ENCODE assay signal across 8 cellular contexts in the genomic region with DNA sequence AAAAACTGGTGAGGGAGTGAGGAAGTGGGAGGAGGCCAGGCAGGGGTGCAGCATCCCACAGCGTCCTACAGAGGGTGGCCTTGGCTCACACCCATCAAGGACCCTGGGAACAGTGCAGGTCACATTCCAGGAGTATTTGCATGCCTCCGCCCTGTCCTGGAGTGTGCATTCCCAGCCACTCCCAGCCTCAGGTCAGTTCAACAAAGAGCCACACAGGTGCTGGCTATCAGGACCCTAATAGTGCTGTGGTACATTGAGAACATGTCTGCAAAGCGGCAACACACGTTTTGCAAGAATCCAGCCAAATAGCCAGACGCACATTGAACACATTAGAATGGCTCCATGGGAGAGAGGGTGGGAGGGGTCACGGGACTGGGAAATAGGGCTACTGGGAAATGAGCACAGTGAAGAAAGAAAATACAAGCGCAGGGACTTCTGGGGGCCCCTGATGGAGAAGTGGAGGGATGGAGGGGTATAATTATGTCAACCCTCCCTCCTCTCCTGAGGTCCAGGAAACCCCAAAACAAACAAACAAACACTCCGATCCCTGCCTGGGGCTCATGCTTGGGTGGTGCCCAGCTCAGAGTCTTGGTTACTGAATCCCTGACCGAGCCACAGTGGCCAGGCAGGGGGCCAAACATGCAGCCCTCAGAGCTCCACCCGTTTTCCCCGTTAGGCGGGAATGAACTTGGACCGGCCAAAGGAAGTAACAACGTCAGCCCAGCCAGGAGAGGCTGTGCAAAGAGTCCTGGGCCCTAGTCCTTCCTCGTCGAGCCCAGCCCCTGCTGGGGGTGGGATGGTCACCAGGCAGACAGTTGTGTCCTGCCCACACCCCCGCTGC. TPM values are rescaled to one million over a fixed set of nuclear protein-coding genes. Genes with fewer than 3 reads are reported as not detected.
DNase-seq lines count a peak whose midpoint lies in the region; TF ChIP-seq lines count a peak whose summit lies in the region.

No MANE protein-coding gene starts in this region.

- TF ChIP-seq CTCF in coronary artery (IDR thresholded peaks at IDR 0.05) (no peak), liver (IDR thresholded peaks at IDR 0.05; ENCODE audit: low read depth, low read length, missing input control) (no peak), tibial artery (IDR thresholded peaks at IDR 0.05) (no peak)

- H3K36me3 ChIP-seq in liver (ENCODE audit: control insufficient read depth in 4 of 4, insufficient read depth in 3 of 4, low read depth in 1 of 4, low read length in 3 of 4) = no peaks in the 10 kb centered on the region
- no peaks in the 10 kb centered on the region for H3K36me3 ChIP-seq in tibial artery

- H3K9me3 Mint-ChIP-seq in activated T-helper 1 cell treated with anti-CD3 and anti-CD28 coated beads, Interleukin-12 subunit alpha, Interleukin-12 subunit beta, Interleukin-2, Interleukin-4 antibody, amounts not matched to agents 30 ng/mL and 10 ng/mL and 1 ng/mL, durations not matched to agents 14 hours and 24 hours and 36 hours = no peaks in the 10 kb centered on the region

- WGBS in liver = 28% methylated on average over 17 of the region's 17 CpGs

- H3K27ac ChIP-seq in coronary artery (peak overlapping the region; percentile 93 to 95), liver (ENCODE audit: low read depth in 1 of 2, low read length in 2 of 2) (no peak overlapping the region), tibial artery (peak overlapping the region; percentile 83 to 90)

- no peak overlapping the region for H3K27ac Mint-ChIP-seq in activated T-helper 1 cell treated with anti-CD3 and anti-CD28 coated beads, Interleukin-12 subunit alpha, Interleukin-12 subunit beta, Interleukin-2, Interleukin-4 antibody, amounts not matched to agents 30 ng/mL and 10 ng/mL and 1 ng/mL, durations not matched to agents 14 hours and 24 hours and 36 hours

- H3K4me3 ChIP-seq in coronary artery (peak overlapping the region; percentile 19), liver (ENCODE audit: low read depth in 1 of 3, low read length in 3 of 3) (no peak overlapping the region), tibial artery (peak overlapping the region in 1 of 2 donors; percentile 8)

- H3K4me1 ChIP-seq in liver (ENCODE audit: control insufficient read depth in 4 of 4, insufficient read depth in 4 of 4, low read length in 3 of 4) = peaks cover 0 to 19% (median 3%) of the 10 kb centered on the region in 4 donors
- peaks cover 0 to 65% (median 53%) of the 10 kb centered on the region in 4 donors for H3K4me1 ChIP-seq in tibial artery

- peaks cover 2% of the 10 kb centered on the region for H3K27me3 Mint-ChIP-seq in activated T-helper 1 cell treated with anti-CD3 and anti-CD28 coated beads, Interleukin-12 subunit alpha, Interleukin-12 subunit beta, Interleukin-2, Interleukin-4 antibody, amounts not matched to agents 30 ng/mL and 10 ng/mL and 1 ng/mL, durations not matched to agents 14 hours and 24 hours and 36 hours (ENCODE audit: insufficient read depth)

- H3K4me1 Mint-ChIP-seq in activated T-helper 1 cell treated with anti-CD3 and anti-CD28 coated beads, Interleukin-12 subunit alpha, Interleukin-12 subunit beta, Interleukin-2, Interleukin-4 antibody, amounts not matched to agents 30 ng/mL and 10 ng/mL and 1 ng/mL, durations not matched to agents 14 hours and 24 hours and 36 hours (ENCODE audit: low read depth) = peaks cover 13% of the 10 kb centered on the region

- no peak overlapping the region for H3K9ac ChIP-seq in liver (ENCODE audit: low read depth in 1 of 2, low read length in 2 of 2)

- TF ChIP-seq RAD21 in liver (IDR thresholded peaks at IDR 0.05) = no peak

- DNase-seq in HuH-7.5 (ENCODE audit: low spot score) (peak; percentile 42), coronary artery (ENCODE audit: low spot score) (peak; percentile 93), tibial artery (peak; percentile 89 to 95), NCI-H1092 treated with DMSO at 0.1 percent for 48 hours (lab: John Stamatoyannopoulos, UW) (no peak), activated T-cell treated with anti-CD3 and anti-CD28 coated beads for 4 hours (no peak)
- no peak for DNase-seq in activated T-helper 1 cell treated with anti-CD3 and anti-CD28 coated beads, Interleukin-12 subunit alpha, Interleukin-12 subunit beta, Interleukin-2, Interleukin-4 antibody, amounts not matched to agents 30 ng/mL and 10 ng/mL and 1 ng/mL, durations not matched to agents 14 hours and 24 hours and 36 hours (ENCODE audit: low spot score)
- no peak for DNase-seq in activated CD8-positive, alpha-beta memory T cell treated with anti-CD3 and anti-CD28 coated beads, Interleukin-2, amount 50 U/mL, for 48 hours

- no peaks in the 10 kb centered on the region for H3K36me3 Mint-ChIP-seq in activated T-helper 1 cell treated with anti-CD3 and anti-CD28 coated beads, Interleukin-12 subunit alpha, Interleukin-12 subunit beta, Interleukin-2, Interleukin-4 antibody, amounts not matched to agents 30 ng/mL and 10 ng/mL and 1 ng/mL, durations not matched to agents 14 hours and 24 hours and 36 hours (ENCODE audit: low read depth)

- H3K4me3 Mint-ChIP-seq in activated T-helper 1 cell treated with anti-CD3 and anti-CD28 coated beads, Interleukin-12 subunit alpha, Interleukin-12 subunit beta, Interleukin-2, Interleukin-4 antibody, amounts not matched to agents 30 ng/mL and 10 ng/mL and 1 ng/mL, durations not matched to agents 14 hours and 24 hours and 36 hours = no peak overlapping the region

- H3K27me3 ChIP-seq in liver (ENCODE audit: control insufficient read depth in 4 of 4, insufficient read depth in 4 of 4, low read length in 3 of 4) = no peaks in the 10 kb centered on the region
- no peaks in the 10 kb centered on the region for H3K27me3 ChIP-seq in tibial artery

- intact Hi-C loops in tibial artery (cut with DNase I; ENCODE audit: low total_unique reads) = loop anchor here (5.0 kb wide), 1 partner anchor 40 kb away; no protein-coding TSS in a partner anchor
- intact Hi-C loops in activated T-helper 1 cell treated with anti-CD3 and anti-CD28 coated beads, Interleukin-12 subunit alpha, Interleukin-12 subunit beta, Interleukin-2, Interleukin-4 antibody, amounts not matched to agents 30 ng/mL and 10 ng/mL and 1 ng/mL, durations not matched to agents 14 hours and 24 hours and 36 hours (cut with micrococcal nuclease) = no loop called here

- H3K9me3 ChIP-seq in liver (ENCODE audit: control insufficient read depth in 4 of 4, low read length in 3 of 4) (no peaks in the 10 kb centered on the region), tibial artery (no peaks in the 10 kb centered on the region)

TF ChIP-seq in liver, 16 proteins besides CTCF, POLR2A, EP300 and RAD21:
- TF ChIP-seq NR2F2 (IDR thresholded peaks at IDR 0.05) (peak; percentile 6), EGR1 (IDR thresholded peaks at IDR 0.05; ENCODE audit: low read depth in 2 of 2) (no peak), HNF4A (conservative IDR thresholded peaks at IDR 0.05) (no peak), SP1 (IDR thresholded peaks at IDR 0.05) (no peak)

RNA-seq across cellular contexts. Expression of a gene that starts 36.4 kb away (rescaled TPM):
- total RNA-seq in liver = 10 to 100 TPM in 1 of 2 donors, 1 to 10 TPM in 1; 7.4 to 13.7 TPM
- 1 to 10 TPM in 1 of 2 donors, under 1 TPM in 1; 0.67 to 4.2 TPM for polyA plus RNA-seq in liver
- total RNA-seq in activated T-helper 1 cell treated with anti-CD3 and anti-CD28 coated beads, Interleukin-12 subunit alpha, Interleukin-12 subunit beta, Interleukin-2, Interleukin-4 antibody, amounts not matched to agents 30 ng/mL and 10 ng/mL and 1 ng/mL, durations not matched to agents 14 hours and 24 hours and 36 hours = not detected in 2 replicates

Comparison
In these comparisons a context has a peak if more than half of its experiments do, and no peak if none do; other contexts are left out.
1. DNase-seq: peak in HuH-7.5 (single experiment), coronary artery (single experiment) and tibial artery (2 of 2); none in activated T-helper 1 cell treated with anti-CD3 and anti-CD28 coated beads, Interleukin-12 subunit alpha, Interleukin-12 subunit beta, Interleukin-2, Interleukin-4 antibody, amounts not matched to agents 30 ng/mL and 10 ng/mL and 1 ng/mL, durations not matched to agents 14 hours and 24 hours and 36 hours (single experiment), NCI-H1092 treated with DMSO at 0.1 percent for 48 hours (single experiment), activated T-cell treated with anti-CD3 and anti-CD28 coated beads for 4 hours (single experiment) and activated CD8-positive, alpha-beta memory T cell treated with anti-CD3 and anti-CD28 coated beads, Interleukin-2, amount 50 U/mL, for 48 hours (single experiment).
2. H3K27ac ChIP-seq: peak in coronary artery (2 of 2) and tibial artery (2 of 2); none in liver (0 of 2).